Comparison of ENCODE assay signal across 19 cellular contexts in the genomic region with DNA sequence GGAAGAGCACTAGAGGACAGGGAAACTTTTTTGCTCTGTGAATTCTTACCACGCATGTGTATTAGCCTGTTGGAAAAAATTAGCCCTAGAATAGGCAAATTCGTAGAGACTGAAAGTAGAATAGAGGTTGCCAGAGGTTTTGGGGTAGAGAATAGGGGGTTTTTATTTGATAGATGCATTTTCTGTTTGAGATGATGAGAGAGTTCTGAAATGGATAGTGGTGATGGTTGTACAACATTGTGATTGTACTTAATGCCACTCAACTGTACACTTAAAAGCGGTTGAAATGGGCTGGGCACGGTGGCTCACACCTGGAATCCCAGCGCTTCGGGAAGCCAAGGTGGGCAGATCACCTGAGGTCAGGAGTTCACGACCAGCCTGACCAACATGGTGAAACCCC. TPM values are rescaled to one million over a fixed set of nuclear protein-coding genes. Genes with fewer than 3 reads are reported as not detected.
"Had no signal": no experiment of that assay in that cellular context is flagged by ENCODE, and none has a peak within 500 bp of the region (broad histone marks: within the 10 kb centered on the region; RNA-seq: fewer than 3 reads in every experiment).

No MANE protein-coding gene starts in this region.

- H3K4me2 ChIP-seq: PC-9 had no signal

- H2AFZ ChIP-seq: PC-9 had no signal

- H3K4me3 Mint-ChIP-seq: activated CD8-positive, alpha-beta T cell treated with anti-CD3 and anti-CD28 coated beads for 36 hours; activated naive CD4-positive, alpha-beta T cell treated with anti-CD3 and anti-CD28 coated beads, Interleukin-2, amount 10 ng/mL, durations not matched to agents 7 days and 5 days; T-helper 1 cell treated with Interleukin-12 subunit alpha and Interleukin-12 subunit beta and Interleukin-4 antibody, amounts not matched to agents 30 μg/mL and 1 μg/mL, for 36 hours had no signal

- H3K4me1 ChIP-seq: SJSA1 had no signal

- ATAC-seq: activated CD8-positive, alpha-beta T cell treated with anti-CD3 and anti-CD28 coated beads for 36 hours had no signal

- H3K4me3 ChIP-seq: cardiac muscle cell, PC-9, SJSA1 had no signal

- H3K9me3 ChIP-seq: SJSA1 had no signal

- H3K27ac ChIP-seq: brain microvascular endothelial cell, cardiac muscle cell, PC-9, SJSA1 had no signal

- H3K27ac Mint-ChIP-seq: activated CD8-positive, alpha-beta T cell treated with anti-CD3 and anti-CD28 coated beads for 36 hours; activated naive CD4-positive, alpha-beta T cell treated with anti-CD3 and anti-CD28 coated beads, Interleukin-2, amount 10 ng/mL, durations not matched to agents 7 days and 5 days had no signal

- DNase-seq: activated CD4-positive, alpha-beta T cell treated with anti-CD3 and anti-CD28 coated beads for 4 hours; activated CD8-positive, alpha-beta memory T cell treated with anti-CD3 and anti-CD28 coated beads, Interleukin-2, amount 50 U/mL, for 4 hours; activated CD8-positive, alpha-beta T cell treated with anti-CD3 and anti-CD28 coated beads for 36 hours; activated effector memory CD4-positive, alpha-beta T cell treated with Interleukin-2 at 50 U/mL for 16 hours; activated naive CD4-positive, alpha-beta T cell treated with anti-CD3 and anti-CD28 coated beads, Interleukin-2, amount 10 ng/mL, durations not matched to agents 7 days and 5 days; brain microvascular endothelial cell; MM.1S; NCI-H1105; NCI-H1436 treated with DMSO at 0.1 percent for 48 hours; NCI-H187; NCI-H2081; NCI-H446; NCI-H524; PC-9; SHP77 had no signal

- H3K36me3 ChIP-seq: brain microvascular endothelial cell, cardiac muscle cell, SJSA1 had no signal

- H3K9me3 Mint-ChIP-seq: activated CD8-positive, alpha-beta T cell treated with anti-CD3 and anti-CD28 coated beads for 36 hours; activated naive CD4-positive, alpha-beta T cell treated with anti-CD3 and anti-CD28 coated beads, Interleukin-2, amount 10 ng/mL, durations not matched to agents 7 days and 5 days; T-helper 1 cell treated with Interleukin-12 subunit alpha and Interleukin-12 subunit beta and Interleukin-4 antibody, amounts not matched to agents 30 μg/mL and 1 μg/mL, for 36 hours had no signal

- H3K36me3 Mint-ChIP-seq: activated naive CD4-positive, alpha-beta T cell treated with anti-CD3 and anti-CD28 coated beads, Interleukin-2, amount 10 ng/mL, durations not matched to agents 7 days and 5 days had no signal

RNA-seq across cellular contexts. Expression of gene DOC2B, which starts 8.0 kb away (rescaled TPM):
- total RNA-seq: activated CD8-positive, alpha-beta T cell treated with anti-CD3 and anti-CD28 coated beads for 36 hours; PC-9; RPMI7951; SJSA1 had no signal

RNA-seq across cellular contexts. Expression of gene SCGB1C2, which starts 52.1 kb away (rescaled TPM):
- total RNA-seq: activated CD8-positive, alpha-beta T cell treated with anti-CD3 and anti-CD28 coated beads for 36 hours; cardiac muscle cell; PC-9; RPMI7951; SJSA1 had no signal
- polyA plus RNA-seq: cardiac muscle cell had no signal
